8 cellular contexts compared by ENCODE assay signal in the genomic region with DNA sequence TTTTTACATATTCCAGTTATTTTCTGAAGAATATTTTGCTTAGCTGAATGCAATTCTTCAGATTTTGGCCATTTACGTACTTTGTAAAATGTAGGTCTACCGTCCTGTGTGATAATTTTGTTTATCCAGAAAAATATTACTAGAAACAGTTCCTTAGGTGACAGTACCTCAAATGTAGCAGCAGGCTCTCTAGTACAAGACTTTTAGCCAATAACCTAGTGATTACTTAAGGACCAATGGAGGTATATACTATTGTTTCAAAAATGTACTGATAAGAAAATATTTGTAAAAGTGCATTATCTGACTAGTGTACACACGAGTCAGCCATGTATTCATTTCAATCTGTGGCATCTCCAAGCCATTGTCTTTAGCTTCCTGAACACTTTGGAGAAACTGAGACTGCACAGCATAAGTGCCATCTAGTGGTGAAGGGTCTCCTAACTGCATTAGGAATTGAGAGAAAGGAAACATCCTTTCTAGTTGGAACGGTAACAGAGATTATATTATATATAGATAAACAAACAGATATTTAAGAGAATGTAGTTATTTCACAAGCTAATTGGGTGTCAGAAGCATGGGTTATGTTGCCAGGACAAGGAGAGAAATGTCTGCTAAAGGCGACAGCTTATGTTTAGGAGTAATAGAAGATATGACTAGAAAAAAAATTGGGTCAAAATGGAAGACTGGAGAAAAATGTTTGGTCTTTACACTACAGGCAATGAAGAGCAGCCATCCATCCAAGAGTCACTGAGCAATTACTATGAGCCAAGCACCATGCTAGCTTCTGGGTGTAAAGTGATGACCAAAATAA. TPM values are rescaled to one million over a fixed set of nuclear protein-coding genes. Genes with fewer than 3 reads are reported as not detected.
A peak's percentile ranks its signal among the peaks of the same experiment; 100 is the strongest.
DNase-seq lines count a peak whose midpoint lies in the region; ATAC-seq and TF ChIP-seq lines count a peak whose summit lies in the region.

No MANE protein-coding gene starts in this region.

- ATAC-seq in GM18520 (IDR thresholded peaks at IDR 0.05; ENCODE audit: unreplicated experiment), result peak; percentile 54
- ATAC-seq in HG03066 (IDR thresholded peaks at IDR 0.05; ENCODE audit: low read depth, unreplicated experiment), result peak; percentile 44
- ATAC-seq in activated T-cell treated with anti-CD3 and anti-CD28 coated beads, Interleukin-2, amount 50 U/mL, for 4 hours, result peak; percentile 85

- no peak overlapping the region for H3K4me3 Mint-ChIP-seq in activated T-cell treated with anti-CD3 and anti-CD28 coated beads, Interleukin-2, amount 50 U/mL, for 4 hours
- H3K4me3 Mint-ChIP-seq in osteocyte (ENCODE audit: unreplicated experiment), result no peak overlapping the region

- no peaks in the 10 kb centered on the region for H3K27me3 Mint-ChIP-seq in activated T-cell treated with anti-CD3 and anti-CD28 coated beads, Interleukin-2, amount 50 U/mL, for 4 hours (ENCODE audit: low read depth)
- no peaks in the 10 kb centered on the region for H3K27me3 Mint-ChIP-seq in osteocyte (ENCODE audit: unreplicated experiment)

- H3K27ac Mint-ChIP-seq in osteocyte (ENCODE audit: unreplicated experiment), result peak overlapping the region; percentile 72

- H3K9me3 Mint-ChIP-seq in activated T-cell treated with anti-CD3 and anti-CD28 coated beads, Interleukin-2, amount 50 U/mL, for 4 hours, result no peaks in the 10 kb centered on the region
- no peaks in the 10 kb centered on the region for H3K9me3 Mint-ChIP-seq in osteocyte (ENCODE audit: unreplicated experiment)

- H3K4me1 Mint-ChIP-seq in activated T-cell treated with anti-CD3 and anti-CD28 coated beads, Interleukin-2, amount 50 U/mL, for 4 hours (ENCODE audit: low read depth), result peaks cover 34% of the 10 kb centered on the region
- H3K4me1 Mint-ChIP-seq in osteocyte (ENCODE audit: unreplicated experiment), result peaks cover 39% of the 10 kb centered on the region

- DNase-seq in CD1c-positive myeloid dendritic cell (ENCODE audit: extremely low spot score), result peak; percentile 74
- DNase-seq in NCI-H446 treated with DMSO at 0.1 percent for 48 hours (lab: John Stamatoyannopoulos, UW), result peak; percentile 8
- peak; percentile 35 for DNase-seq in activated T-cell treated with anti-CD3 and anti-CD28 coated beads, Interleukin-2, amount 50 U/mL, for 4 hours
- peak; percentile 73 for DNase-seq in fibroblast of the conjunctiva (ENCODE audit: low read depth)
- DNase-seq in osteocyte (ENCODE audit: extremely low spot score, unreplicated experiment), result no peak
- DNase-seq in HPDE6-E6E7 (ENCODE audit: extremely low spot score), result no peak

- H3K36me3 Mint-ChIP-seq in activated T-cell treated with anti-CD3 and anti-CD28 coated beads, Interleukin-2, amount 50 U/mL, for 4 hours (ENCODE audit: insufficient read depth), result no peaks in the 10 kb centered on the region
- H3K36me3 Mint-ChIP-seq in osteocyte (ENCODE audit: unreplicated experiment), result no peaks in the 10 kb centered on the region

- peak; percentile 90 for TF ChIP-seq CTCF in osteocyte (IDR thresholded peaks at IDR 0.05)

RNA-seq across cellular contexts. Expression of gene RTKN2, which starts 23.7 kb away (rescaled TPM):
- 1 to 10 TPM; 2.1 to 4.0 (median 3.2) TPM for total RNA-seq in activated T-cell treated with anti-CD3 and anti-CD28 coated beads, Interleukin-2, amount 50 U/mL, for 4 hours
- 1.9 and 2.4 TPM in 2 replicates for total RNA-seq in osteocyte

Comparison
In these comparisons a context has a peak if more than half of its experiments do, and no peak if none do; other contexts are left out.
1. DNase-seq: peak in CD1c-positive myeloid dendritic cell (single experiment), NCI-H446 treated with DMSO at 0.1 percent for 48 hours (single experiment), activated T-cell treated with anti-CD3 and anti-CD28 coated beads, Interleukin-2, amount 50 U/mL, for 4 hours (single experiment) and fibroblast of the conjunctiva (single experiment); none in osteocyte (single experiment) and HPDE6-E6E7 (single experiment).
2. Peak in every context shown above with its lines, with median percentiles within 50 percentile points of each other: ATAC-seq.